Comparison of ENCODE assay signal across 8 cellular contexts in genomic region chr20:30723511-30723910, GRCh38.
DNase-seq lines count a peak whose midpoint lies in the region; ATAC-seq and TF ChIP-seq lines count a peak whose summit lies in the region.
"Not testable (repeated sequence)": the region's sequence is repeated elsewhere in the genome, so short reads cannot be mapped to it uniquely, and the experiment has no call there.

No MANE protein-coding gene starts in this region.

- H3K4me3 ChIP-seq in BE2C (ENCODE audit: low read depth, low read length) (peak overlapping the region; percentile 32), WERI-Rb-1 (ENCODE audit: low read depth, low read length) (peak overlapping the region; percentile 22; the same call in 1 of the 2 replicates), endodermal cell (ENCODE audit: low read length) (peak overlapping the region; percentile 65), iPS-11a (ENCODE audit: low read depth, low read length) (peak overlapping the region; percentile 27), mesodermal cell (ENCODE audit: extremely low read depth, insufficient read depth, low read length, poor library complexity, severe bottlenecking) (peak overlapping the region; percentile 39)
- peak overlapping the region; percentile 48 for H3K4me3 ChIP-seq in Jurkat, Clone E6-1 (ENCODE audit: low read length)

- not testable (repeated sequence) for H3K27ac Mint-ChIP-seq in activated naive CD4-positive, alpha-beta T cell treated with anti-CD3 and anti-CD28 coated beads, Interleukin-2, amount 10 ng/mL, durations not matched to agents 7 days and 5 days; endodermal cell; stimulated activated naive B cell treated with anti-CD40 and anti-IgM and Interleukin-4, amounts not matched to agents 10 μg/mL and 1 μg/mL and 100 μg/mL, for 72 hours

- WGBS in endodermal cell (ENCODE audit: insufficient coverage in 1 of 2, insufficient read length in 1 of 2), 2 experiments = 9 to 12% methylated on average over 8 to 26 of the region's 27 CpGs
- WGBS in mesodermal cell (ENCODE audit: insufficient coverage in 2 of 2), 2 experiments = 32 to 46% methylated on average over 12 to 16 of the region's 27 CpGs

- not testable (repeated sequence) for H3K27me3 ChIP-seq in BE2C; WERI-Rb-1 (ENCODE audit: insufficient read depth, low read depth, severe bottlenecking); endodermal cell (ENCODE audit: control insufficient read depth, insufficient read depth, low read length, poor library complexity, severe bottlenecking)

- not testable (repeated sequence) for H3K9me3 Mint-ChIP-seq in activated naive CD4-positive, alpha-beta T cell treated with anti-CD3 and anti-CD28 coated beads, Interleukin-2, amount 10 ng/mL, durations not matched to agents 7 days and 5 days; stimulated activated naive B cell treated with anti-CD40 and anti-IgM and Interleukin-4, amounts not matched to agents 10 μg/mL and 1 μg/mL and 100 μg/mL, for 72 hours
- peaks cover 60% of the 10 kb centered on the region for H3K9me3 Mint-ChIP-seq in endodermal cell

- CTCF ChIA-PET in activated naive CD4-positive, alpha-beta T cell treated with anti-CD3 and anti-CD28 coated beads, Interleukin-2, amount 10 ng/mL, durations not matched to agents 7 days and 5 days (lab: Charles Lee) = not testable (repeated sequence)

- H3K36me3 Mint-ChIP-seq in activated naive CD4-positive, alpha-beta T cell treated with anti-CD3 and anti-CD28 coated beads, Interleukin-2, amount 10 ng/mL, durations not matched to agents 7 days and 5 days; endodermal cell (ENCODE audit: low read depth); stimulated activated naive B cell treated with anti-CD40 and anti-IgM and Interleukin-4, amounts not matched to agents 10 μg/mL and 1 μg/mL and 100 μg/mL, for 72 hours: not testable (repeated sequence)

- H3K4me1 Mint-ChIP-seq in activated naive CD4-positive, alpha-beta T cell treated with anti-CD3 and anti-CD28 coated beads, Interleukin-2, amount 10 ng/mL, durations not matched to agents 7 days and 5 days; endodermal cell; stimulated activated naive B cell treated with anti-CD40 and anti-IgM and Interleukin-4, amounts not matched to agents 10 μg/mL and 1 μg/mL and 100 μg/mL, for 72 hours: not testable (repeated sequence)

- not testable (repeated sequence) for H3K9me3 ChIP-seq in BE2C; WERI-Rb-1 (ENCODE audit: severe bottlenecking); endodermal cell (ENCODE audit: control insufficient read depth, low read length); mesodermal cell (ENCODE audit: control insufficient read depth, low read length)

- peak overlapping the region; percentile 81 for H3K4me3 Mint-ChIP-seq in activated naive CD4-positive, alpha-beta T cell treated with anti-CD3 and anti-CD28 coated beads, Interleukin-2, amount 10 ng/mL, durations not matched to agents 7 days and 5 days
- H3K4me3 Mint-ChIP-seq in endodermal cell = peak overlapping the region; percentile 42
- H3K4me3 Mint-ChIP-seq in stimulated activated naive B cell treated with anti-CD40 and anti-IgM and Interleukin-4, amounts not matched to agents 10 μg/mL and 1 μg/mL and 100 μg/mL, for 72 hours = peak overlapping the region; percentile 77 to 89

- H3K4me1 ChIP-seq in BE2C; endodermal cell (ENCODE audit: control insufficient read depth, insufficient read depth, low read length); mesodermal cell (ENCODE audit: control insufficient read depth, insufficient read depth, low read length, poor library complexity, severe bottlenecking): not testable (repeated sequence)

- not testable (repeated sequence) for H3K27ac ChIP-seq in WERI-Rb-1; endodermal cell (ENCODE audit: low read depth, low read length); mesodermal cell (ENCODE audit: low read depth, low read length, severe bottlenecking)

- not testable (repeated sequence) for ATAC-seq in stimulated activated naive B cell treated with anti-CD40 and anti-IgM and Interleukin-4, amounts not matched to agents 10 μg/mL and 1 μg/mL and 100 μg/mL, for 72 hours (replicated peaks)

- DNase-seq in BE2C; Jurkat, Clone E6-1 (ENCODE audit: low read depth, low spot score); WERI-Rb-1; activated naive CD4-positive, alpha-beta T cell treated with anti-CD3 and anti-CD28 coated beads, Interleukin-2, amount 10 ng/mL, durations not matched to agents 7 days and 5 days; endodermal cell; stimulated activated naive B cell treated with anti-CD40 and anti-IgM and Interleukin-4, amounts not matched to agents 10 μg/mL and 1 μg/mL and 100 μg/mL, for 72 hours: not testable (repeated sequence)

- TF ChIP-seq CTCF in BE2C (IDR thresholded peaks at IDR 0.05; ENCODE audit: low read depth, low read length); WERI-Rb-1 (IDR thresholded peaks at IDR 0.05; ENCODE audit: low read depth, low read length); endodermal cell (conservative IDR thresholded peaks at IDR 0.05): not testable (repeated sequence)

- H3K9ac ChIP-seq in endodermal cell (ENCODE audit: extremely low read depth, low read length, poor library complexity, severe bottlenecking) = peak overlapping the region; percentile 25

- H3K27me3 Mint-ChIP-seq in activated naive CD4-positive, alpha-beta T cell treated with anti-CD3 and anti-CD28 coated beads, Interleukin-2, amount 10 ng/mL, durations not matched to agents 7 days and 5 days = peaks cover 22% of the 10 kb centered on the region
- not testable (repeated sequence) for H3K27me3 Mint-ChIP-seq in endodermal cell (ENCODE audit: insufficient read depth)
- peaks cover 5 to 16% of the 10 kb centered on the region in 2 donors for H3K27me3 Mint-ChIP-seq in stimulated activated naive B cell treated with anti-CD40 and anti-IgM and Interleukin-4, amounts not matched to agents 10 μg/mL and 1 μg/mL and 100 μg/mL, for 72 hours

- H3K36me3 ChIP-seq in BE2C; WERI-Rb-1; endodermal cell (ENCODE audit: control insufficient read depth, insufficient read depth, low read length); mesodermal cell (ENCODE audit: control insufficient read depth, insufficient read depth, low read length): not testable (repeated sequence)
